ENCODE assay signal across 30 cellular contexts in the genomic region with DNA sequence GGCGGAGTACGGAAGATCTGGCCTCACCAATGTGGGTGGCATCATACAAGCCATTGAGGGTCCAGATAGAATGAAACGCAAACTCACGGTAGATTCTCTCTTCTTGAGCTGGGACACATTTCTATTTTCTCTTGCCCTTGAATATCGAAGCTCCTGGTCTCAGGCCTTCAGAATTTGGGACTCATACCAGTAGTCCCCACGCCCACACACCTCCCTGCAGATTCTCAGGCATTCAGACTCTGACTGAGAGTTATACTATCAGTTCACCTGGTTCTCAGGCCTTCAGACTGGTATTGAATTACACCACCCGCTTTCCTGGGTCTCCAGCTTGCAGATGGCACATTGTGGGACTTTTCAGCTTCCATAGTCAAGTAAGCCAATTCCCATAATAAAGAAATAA.
"Had no signal": no experiment of that assay in that cellular context is flagged by ENCODE, and none has a peak within 500 bp of the region (broad histone marks: within the 10 kb centered on the region; RNA-seq: fewer than 3 reads in every experiment).

No MANE protein-coding gene starts in this region.

- ATAC-seq: activated CD8-positive, alpha-beta T cell treated with anti-CD3 and anti-CD28 coated beads for 36 hours; activated naive CD8-positive, alpha-beta T cell treated with anti-CD3 and anti-CD28 coated beads, Interleukin-2, amount 50 U/mL, for 24 hours had no signal

- H3K27ac ChIP-seq: VCaP had no signal

- DNase-seq: activated B cell treated with CpG ODN at 0.5 μM for 24 hours; activated CD4-positive, alpha-beta T cell treated with anti-CD3 and anti-CD28 coated beads, Interleukin-2, amount 10 ng/mL, durations not matched to agents 24 days and 14 days; activated CD4-positive, alpha-beta T cell treated with anti-CD3 and anti-CD28 coated beads, Interleukin-2, amount 50 U/mL, for 4 hours; activated CD4-positive, CD25-positive, alpha-beta regulatory T cell treated with anti-CD3 and anti-CD28 coated beads, Interleukin-2, amount 50 U/mL, for 72 hours; activated CD8-positive, alpha-beta T cell treated with anti-CD3 and anti-CD28 coated beads for 36 hours; activated naive CD4-positive, alpha-beta T cell treated with anti-CD3 and anti-CD28 coated beads, Interleukin-2, amount 10 ng/mL, durations not matched to agents 7 days and 5 days; activated naive CD8-positive, alpha-beta T cell treated with anti-CD3 and anti-CD28 coated beads, Interleukin-2, amount 50 U/mL, for 24 hours; activated T-cell treated with anti-CD3 and anti-CD28 coated beads, Interleukin-2, amount 50 U/mL, for 24 hours; anterior cingulate cortex; caudate nucleus; cerebellar nuclear complex; Karpas-422; NCI-H1105; NCI-H1417 treated with DMSO at 0.1 percent for 48 hours; NCI-H1694 treated with DMSO at 0.1 percent for 48 hours; NCI-H2029; NCI-H2171 treated with DMSO at 0.1 percent for 48 hours; NCI-H2227 treated with DMSO at 0.1 percent for 48 hours; NCI-H446; NCI-H510A treated with DMSO at 0.1 percent for 48 hours; NCI-H69; NCI-H82; NK-92 treated with Interleukin-12 subunit alpha and Interleukin-12 subunit beta, amount 100 ng/mL, for 24 hours; OCI-M1; Right ventricle myocardium superior; SW 1271; T-helper 1 cell; T-helper 2 cell; T-helper 9 cell had no signal
